10 cellular contexts compared by ENCODE assay signal in the genomic region with DNA sequence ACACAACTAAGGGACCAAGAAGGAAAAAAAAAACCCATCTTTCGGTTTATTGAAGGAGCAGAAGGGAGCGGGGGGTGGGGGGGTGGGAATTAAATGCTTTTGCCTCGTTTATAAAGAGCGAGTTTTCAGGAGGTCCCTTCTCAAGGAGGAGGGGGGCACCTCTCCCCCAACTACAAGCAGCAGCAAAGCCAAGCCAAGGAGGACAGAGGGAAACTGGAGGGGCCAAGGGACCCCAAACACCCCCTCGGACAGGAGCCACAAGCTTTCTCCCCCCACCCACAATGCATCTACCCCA. TPM values are rescaled to one million over a fixed set of nuclear protein-coding genes. Genes with fewer than 3 reads are reported as not detected.
DNase-seq lines count a peak whose midpoint lies in the region; ATAC-seq, FAIRE-seq and TF ChIP-seq lines count a peak whose summit lies in the region.
"Had no signal": no experiment of that assay in that cellular context is flagged by ENCODE, and none has a peak within 500 bp of the region (broad histone marks: within the 10 kb centered on the region; RNA-seq: fewer than 3 reads in every experiment).

No MANE protein-coding gene starts in this region.

- TF ChIP-seq CTCF in HepG2 (CRISPR knock-in tag; IDR thresholded peaks at IDR 0.05), result no peak
- no peak for TF ChIP-seq CTCF in suprapubic skin (IDR thresholded peaks at IDR 0.05)

- H3K27ac ChIP-seq in HepG2 (ENCODE audit: extremely low read length, insufficient read depth, low read length) (no peak overlapping the region), suprapubic skin (no peak overlapping the region)

- CTCF ChIA-PET in activated naive CD4-positive, alpha-beta T cell treated with anti-CD3 and anti-CD28 coated beads for 36 hours (lab: Charles Lee), result interaction anchor here (1.1 to 6.4 kb wide), 5 partner anchors 10 to 61 kb away, joined by 5 to 84 read pairs (median 5); a partner anchor contains a TSS
- CTCF ChIA-PET in HepG2 (lab: Yijun Ruan, JAX; ENCODE audit: low intra/inter-chr PET ratio, low total read pairs), result interaction anchor here (1.2 to 5.3 kb wide), 7 partner anchors 10 to 133 kb away, joined by 4 to 263 read pairs (median 5); a partner anchor contains a TSS

- FAIRE-seq in HepG2 (lab: Jason Lieb, UNC), result no peak
- FAIRE-seq: TTC549 had no signal

- TF ChIP-seq EP300 in HepG2 (IDR thresholded peaks at IDR 0.05; ENCODE audit: low read depth in 2 of 2, low read length in 2 of 2), result no peak
- no peak for TF ChIP-seq EP300 in HepG2 (CRISPR knock-in tag; IDR thresholded peaks at IDR 0.05; ENCODE audit: borderline replicate concordance)
- no peak for TF ChIP-seq EP300 in suprapubic skin (IDR thresholded peaks at IDR 0.05)

- POLR2A ChIA-PET in HepG2 (lab: Yijun Ruan, JAX), result interaction anchor here (10.3 kb wide), 1 partner anchor 15 kb away, joined by 388 read pairs; a partner anchor contains a TSS

- no peaks in the 10 kb centered on the region for H4K20me1 ChIP-seq in HepG2 (ENCODE audit: insufficient read depth, low read length)

- BruUV-seq in HepG2 (replicated peaks; lab: Mats Ljungman, UMichigan), result no TSS peak

- H3K36me3 Mint-ChIP-seq in activated naive CD4-positive, alpha-beta T cell treated with anti-CD3 and anti-CD28 coated beads for 36 hours (ENCODE audit: low read depth), result peaks cover 6% of the 10 kb centered on the region
- H3K36me3 Mint-ChIP-seq in activated T-cell treated with anti-CD3 and anti-CD28 coated beads, Interleukin-2, amount 50 U/mL, for 72 hours (ENCODE audit: insufficient read depth in 2 of 2), result peaks cover 0 to 2% of the 10 kb centered on the region in 2 donors

- peak overlapping the region; percentile 46; the same call in 1 of the 2 replicates for H3K9ac ChIP-seq in HepG2 (ENCODE audit: insufficient read depth, low read depth, low read length)

- H3K27me3 ChIP-seq in HepG2 (ENCODE audit: control insufficient read depth in 1 of 2, insufficient read depth in 2 of 2, low read length in 2 of 2) (no peaks in the 10 kb centered on the region), suprapubic skin (no peaks in the 10 kb centered on the region)

- H3K4me3 ChIP-seq in HepG2 (replicated peaks in 1 of 3; ENCODE audit: insufficient read depth in 1 of 3, low read depth in 2 of 3, low read length in 3 of 3) (peak overlapping the region in 2 of 3 experiments; percentile 24 to 40; a peak in 2 of 6 replicates), suprapubic skin (peak overlapping the region; percentile 42)

- in situ Hi-C loops in HepG2 (cut with HindIII; ENCODE audit: extremely low pct_ligation_motif_present, low pct_unique_long_range_greater_than_20kb), result no loop called here

- TF ChIP-seq RAD21 in HepG2 (CRISPR knock-in tag; IDR thresholded peaks at IDR 0.05), result no peak

- H2AFZ ChIP-seq in HepG2 (ENCODE audit: low read length), result no peak overlapping the region

- H3K27ac Mint-ChIP-seq in activated naive CD4-positive, alpha-beta T cell treated with anti-CD3 and anti-CD28 coated beads for 36 hours, result peak overlapping the region; percentile 39
- peak overlapping the region; percentile 10 for H3K27ac Mint-ChIP-seq in activated T-cell treated with anti-CD3 and anti-CD28 coated beads, Interleukin-2, amount 50 U/mL, for 72 hours

- no peak for ATAC-seq in activated T-cell treated with anti-CD3 and anti-CD28 coated beads, Interleukin-2, amount 50 U/mL, for 72 hours (replicated peaks in 1 of 2)
- ATAC-seq in HepG2 (no peak), Right ventricle myocardium inferior (no peak), HG02678 (IDR thresholded peaks at IDR 0.05; ENCODE audit: unreplicated experiment) (no peak)

- peaks cover 59% of the 10 kb centered on the region for H3K4me1 ChIP-seq in HepG2 (ENCODE audit: insufficient read depth, low read length)
- H3K4me1 ChIP-seq in suprapubic skin, result peaks cover 46% of the 10 kb centered on the region

- peaks cover 32% of the 10 kb centered on the region for H3K4me1 Mint-ChIP-seq in activated naive CD4-positive, alpha-beta T cell treated with anti-CD3 and anti-CD28 coated beads for 36 hours (ENCODE audit: low read depth)
- peaks cover 36% of the 10 kb centered on the region for H3K4me1 Mint-ChIP-seq in activated T-cell treated with anti-CD3 and anti-CD28 coated beads, Interleukin-2, amount 50 U/mL, for 72 hours (ENCODE audit: low read depth)

- H3K27me3 Mint-ChIP-seq in activated naive CD4-positive, alpha-beta T cell treated with anti-CD3 and anti-CD28 coated beads for 36 hours (ENCODE audit: low read depth), result peaks cover 6% of the 10 kb centered on the region
- no peaks in the 10 kb centered on the region for H3K27me3 Mint-ChIP-seq in activated T-cell treated with anti-CD3 and anti-CD28 coated beads, Interleukin-2, amount 50 U/mL, for 72 hours (ENCODE audit: low read depth)

- DNase-seq in activated naive CD4-positive, alpha-beta T cell treated with anti-CD3 and anti-CD28 coated beads for 36 hours, result no peak
- no peak for DNase-seq in activated naive CD4-positive, alpha-beta T cell (lab: John Stamatoyannopoulos, UW)
- no peak for DNase-seq in activated T-cell treated with anti-CD3 and anti-CD28 coated beads, Interleukin-2, amount 50 U/mL, for 72 hours
- DNase-seq in HepG2 (ENCODE audit: low spot score) (no peak), suprapubic skin (ENCODE audit: low spot score in 2 of 2) (no peak), posterior vena cava (ENCODE audit: low spot score) (no peak), Right ventricle myocardium inferior (ENCODE audit: missing footprints) (no peak)

- intact Hi-C loops in activated naive CD4-positive, alpha-beta T cell treated with anti-CD3 and anti-CD28 coated beads for 36 hours (cut with micrococcal nuclease), result loop anchor here (1.0 to 10.0 kb wide), 3 partner anchors 19 to 461 kb away; a partner anchor contains a TSS
- intact Hi-C loops in HepG2 (cut with micrococcal nuclease; ENCODE audit: unreplicated experiment), result loop anchor here (1.0 kb wide), 2 partner anchors 20 to 66 kb away; a partner anchor contains a TSS
- intact Hi-C loops in posterior vena cava (cut with DNase I), result no loop called here
- intact Hi-C loops in Right ventricle myocardium inferior (cut with DNase I), result no loop called here

- H3K9me3 Mint-ChIP-seq in activated naive CD4-positive, alpha-beta T cell treated with anti-CD3 and anti-CD28 coated beads for 36 hours, result no peaks in the 10 kb centered on the region
- no peaks in the 10 kb centered on the region for H3K9me3 Mint-ChIP-seq in activated T-cell treated with anti-CD3 and anti-CD28 coated beads, Interleukin-2, amount 50 U/mL, for 72 hours

- H3K9me3 ChIP-seq in HepG2 (ENCODE audit: low read length), result no peaks in the 10 kb centered on the region
- no peaks in the 10 kb centered on the region for H3K9me3 ChIP-seq in suprapubic skin

- H3K36me3 ChIP-seq in HepG2 (replicated peaks in 1 of 2; ENCODE audit: control insufficient read depth in 1 of 2, insufficient read depth in 2 of 2, low read length in 2 of 2) (no peaks in the 10 kb centered on the region), suprapubic skin (no peaks in the 10 kb centered on the region)

- H3K4me2 ChIP-seq in HepG2 (ENCODE audit: low read depth, low read length), result peak overlapping the region; percentile 84

- TF ChIP-seq POLR2A in HepG2 (IDR thresholded peaks at IDR 0.05; ENCODE audit: insufficient read depth in 1 of 2, low read depth in 2 of 2, low read length in 2 of 2), result no peak
- TF ChIP-seq POLR2A in suprapubic skin (IDR thresholded peaks at IDR 0.05), result no peak

- peak overlapping the region; percentile 66 for H3K4me3 Mint-ChIP-seq in activated naive CD4-positive, alpha-beta T cell treated with anti-CD3 and anti-CD28 coated beads for 36 hours
- H3K4me3 Mint-ChIP-seq in activated T-cell treated with anti-CD3 and anti-CD28 coated beads, Interleukin-2, amount 50 U/mL, for 72 hours, result peak overlapping the region; percentile 84 to 89

- peaks cover 15% of the 10 kb centered on the region for H3K79me2 ChIP-seq in HepG2 (ENCODE audit: insufficient read depth, low read length)

- WGBS in HepG2 (ENCODE audit: low lambda C conversion rate), result 19% methylated on average over 5 of the region's 5 CpGs
- 29% methylated on average over 5 of the region's 5 CpGs for WGBS in suprapubic skin

RNA-seq across cellular contexts. Expression of a gene that starts 2.4 kb away (rescaled TPM):
- 10 to 100 TPM; 11.4 TPM for total RNA-seq in activated naive CD4-positive, alpha-beta T cell treated with anti-CD3 and anti-CD28 coated beads for 36 hours
- 10 to 100 TPM; 16.3 to 19.9 TPM for total RNA-seq in activated T-cell treated with anti-CD3 and anti-CD28 coated beads, Interleukin-2, amount 50 U/mL, for 72 hours
- total RNA-seq in HepG2 (2016; rRNA removed; fragmentation: Illumina TruSeq; extraction: Trizol) (9.7 and 14.3 TPM in 2 replicates), suprapubic skin (10 to 100 TPM; 24.7 to 36.9 (median 30.7) TPM), posterior vena cava (10 to 100 TPM; 14.3 to 14.5 TPM), Right ventricle myocardium inferior (19.9 TPM)
- total RNA-seq in HepG2 (2016; cell fraction: cytosol; rRNA removed; fragmentation: Illumina TruSeq; extraction: Trizol; ENCODE audit: low read depth), result 2.8 and 3.4 TPM in 2 replicates
- 10.5 and 13.6 TPM in 2 replicates for total RNA-seq in HepG2 (2016; cell fraction: insoluble cytoplasmic fraction; rRNA removed; fragmentation: Illumina TruSeq; extraction: Trizol)
- total RNA-seq in HepG2 (2016; cell fraction: membrane; rRNA removed; fragmentation: Illumina TruSeq; extraction: Trizol), result 8.1 and 9.5 TPM in 2 replicates
- total RNA-seq in HepG2 (2016; cell fraction: nucleus; rRNA removed; fragmentation: Illumina TruSeq; extraction: Trizol), result 5.7 and 6.8 TPM in 2 replicates
- 4.3 and 6.1 TPM in 2 replicates for polyA plus RNA-seq in HepG2 (2011; rRNA removed)
- 4.2 and 8.1 TPM in 2 replicates for polyA plus RNA-seq in HepG2 (2011; cell fraction: cytosol; rRNA removed)
- polyA plus RNA-seq in HepG2 (2011; cell fraction: nucleus; rRNA removed), result 6.3 and 6.9 TPM in 2 replicates
- 6.9 and 7.1 TPM in 2 replicates for polyA plus RNA-seq in HepG2 (2012)
- polyA plus RNA-seq in HepG2 (2016; cell fraction: cytosol; fragmentation: Illumina TruSeq; extraction: Trizol; ENCODE audit: low read depth), result 2.7 TPM in 2 replicates
- polyA plus RNA-seq in HepG2 (2016; cell fraction: insoluble cytoplasmic fraction; fragmentation: Illumina TruSeq; extraction: Trizol; ENCODE audit: low read depth), result 13.7 and 14.2 TPM in 2 replicates
- polyA plus RNA-seq in HepG2 (2016; cell fraction: membrane; fragmentation: Illumina TruSeq; extraction: Trizol; ENCODE audit: low read depth), result 5.9 and 6.5 TPM in 2 replicates
- polyA plus RNA-seq in HepG2 (2016; cell fraction: nucleus; fragmentation: Illumina TruSeq; extraction: Trizol; ENCODE audit: insufficient read depth, low read depth), result 10.3 and 12.1 TPM in 2 replicates
- 9.0 and 16.6 TPM in 2 replicates for polyA minus RNA-seq in HepG2 (2011; rRNA and poly(A)+ RNA removed; ENCODE audit: low replicate concordance)
- 10.0 and 10.9 TPM in 2 replicates for polyA minus RNA-seq in HepG2 (2011; cell fraction: cytosol; rRNA and poly(A)+ RNA removed)
- 5.2 and 7.0 TPM in 2 replicates for polyA minus RNA-seq in HepG2 (2011; cell fraction: nucleus; rRNA and poly(A)+ RNA removed)

RNA-seq across cellular contexts. Expression of a gene that starts 18.9 kb away (rescaled TPM):
- 1 to 10 TPM; 4.5 to 4.8 TPM for total RNA-seq in activated naive CD4-positive, alpha-beta T cell treated with anti-CD3 and anti-CD28 coated beads for 36 hours
- total RNA-seq in activated T-cell treated with anti-CD3 and anti-CD28 coated beads, Interleukin-2, amount 50 U/mL, for 72 hours, result 10 to 100 TPM in 1 of 2 donors, 1 to 10 TPM in 1; 9.2 to 10.9 TPM
- total RNA-seq in HepG2 (2016; rRNA removed; fragmentation: Illumina TruSeq; extraction: Trizol), result 2.7 TPM in 2 replicates
- 4.3 and 5.1 TPM in 2 replicates for total RNA-seq in HepG2 (2016; cell fraction: cytosol; rRNA removed; fragmentation: Illumina TruSeq; extraction: Trizol; ENCODE audit: low read depth)
- total RNA-seq in HepG2 (2016; cell fraction: insoluble cytoplasmic fraction; rRNA removed; fragmentation: Illumina TruSeq; extraction: Trizol), result 1.9 and 2.9 TPM in 2 replicates
- 9.0 and 9.5 TPM in 2 replicates for total RNA-seq in HepG2 (2016; cell fraction: membrane; rRNA removed; fragmentation: Illumina TruSeq; extraction: Trizol)
- 2.3 and 2.8 TPM in 2 replicates for total RNA-seq in HepG2 (2016; cell fraction: nucleus; rRNA removed; fragmentation: Illumina TruSeq; extraction: Trizol)
- 2.2 and 2.3 TPM in 2 replicates for polyA plus RNA-seq in HepG2 (2011; rRNA removed)
- 1.5 and 1.6 TPM in 2 replicates for polyA plus RNA-seq in HepG2 (2011; cell fraction: cytosol; rRNA removed)
- 5.0 and 5.9 TPM in 2 replicates for polyA plus RNA-seq in HepG2 (2011; cell fraction: nucleus; rRNA removed)
- 5.1 and 6.0 TPM in 2 replicates for polyA plus RNA-seq in HepG2 (2012)
- 21.8 and 22.7 TPM in 2 replicates for polyA plus RNA-seq in HepG2 (2016; cell fraction: cytosol; fragmentation: Illumina TruSeq; extraction: Trizol; ENCODE audit: low read depth)
- polyA plus RNA-seq in HepG2 (2016; cell fraction: insoluble cytoplasmic fraction; fragmentation: Illumina TruSeq; extraction: Trizol; ENCODE audit: low read depth), result 6.5 and 9.2 TPM in 2 replicates
- polyA plus RNA-seq in HepG2 (2016; cell fraction: membrane; fragmentation: Illumina TruSeq; extraction: Trizol; ENCODE audit: low read depth), result 27.3 and 32.0 TPM in 2 replicates
- polyA plus RNA-seq in HepG2 (2016; cell fraction: nucleus; fragmentation: Illumina TruSeq; extraction: Trizol; ENCODE audit: insufficient read depth, low read depth), result 16.7 and 17.0 TPM in 2 replicates
- polyA minus RNA-seq in HepG2 (2011; rRNA and poly(A)+ RNA removed; ENCODE audit: low replicate concordance), result 0.23 and 1.9 TPM in 2 replicates
- polyA minus RNA-seq in HepG2 (2011; cell fraction: cytosol; rRNA and poly(A)+ RNA removed), result 2.7 and 2.8 TPM in 2 replicates
- 2.4 TPM in 2 replicates for polyA minus RNA-seq in HepG2 (2011; cell fraction: nucleus; rRNA and poly(A)+ RNA removed)
- 1 to 10 TPM; 4.4 to 9.4 (median 6.5) TPM for total RNA-seq in suprapubic skin
- total RNA-seq in posterior vena cava, result 1 to 10 TPM; 4.3 to 6.1 TPM
- 16.0 TPM for total RNA-seq in Right ventricle myocardium inferior

RNA-seq across cellular contexts. Expression of a gene that starts 19.4 kb away (rescaled TPM):
- under 1 TPM in 1 of 2 experiments, not detected in 1; 0.20 TPM for total RNA-seq in activated naive CD4-positive, alpha-beta T cell treated with anti-CD3 and anti-CD28 coated beads for 36 hours
- total RNA-seq in activated T-cell treated with anti-CD3 and anti-CD28 coated beads, Interleukin-2, amount 50 U/mL, for 72 hours, result 1 to 10 TPM in 1 of 2 donors, under 1 TPM in 1; 0.88 to 1.6 TPM
- total RNA-seq in HepG2 (2016; rRNA removed; fragmentation: Illumina TruSeq; extraction: Trizol) (27.6 and 29.8 TPM in 2 replicates), suprapubic skin (under 1 TPM in 1 of 4 donors, not detected in 3; 0.30 TPM), posterior vena cava (not detected), Right ventricle myocardium inferior (not detected)
- 18.2 and 19.5 TPM in 2 replicates for total RNA-seq in HepG2 (2016; cell fraction: cytosol; rRNA removed; fragmentation: Illumina TruSeq; extraction: Trizol; ENCODE audit: low read depth)
- total RNA-seq in HepG2 (2016; cell fraction: insoluble cytoplasmic fraction; rRNA removed; fragmentation: Illumina TruSeq; extraction: Trizol), result 27.8 and 29.1 TPM in 2 replicates
- total RNA-seq in HepG2 (2016; cell fraction: membrane; rRNA removed; fragmentation: Illumina TruSeq; extraction: Trizol), result 34.4 and 34.7 TPM in 2 replicates
- total RNA-seq in HepG2 (2016; cell fraction: nucleus; rRNA removed; fragmentation: Illumina TruSeq; extraction: Trizol), result 12.7 and 14.6 TPM in 2 replicates
- 47.6 and 61.6 TPM in 2 replicates for polyA plus RNA-seq in HepG2 (2011; rRNA removed)
- polyA plus RNA-seq in HepG2 (2011; cell fraction: cytosol; rRNA removed), result 51.9 and 75.3 TPM in 2 replicates
- polyA plus RNA-seq in HepG2 (2011; cell fraction: nucleus; rRNA removed), result 17.5 and 27.3 TPM in 2 replicates
- 16.1 and 27.5 TPM in 2 replicates for polyA plus RNA-seq in HepG2 (2012)
- polyA plus RNA-seq in HepG2 (2016; cell fraction: cytosol; fragmentation: Illumina TruSeq; extraction: Trizol; ENCODE audit: low read depth), result 12.4 and 15.4 TPM in 2 replicates
- polyA plus RNA-seq in HepG2 (2016; cell fraction: insoluble cytoplasmic fraction; fragmentation: Illumina TruSeq; extraction: Trizol; ENCODE audit: low read depth), result 32.3 and 32.7 TPM in 2 replicates
- 19.9 and 23.8 TPM in 2 replicates for polyA plus RNA-seq in HepG2 (2016; cell fraction: membrane; fragmentation: Illumina TruSeq; extraction: Trizol; ENCODE audit: low read depth)
- polyA plus RNA-seq in HepG2 (2016; cell fraction: nucleus; fragmentation: Illumina TruSeq; extraction: Trizol; ENCODE audit: insufficient read depth, low read depth), result 23.8 and 24.4 TPM in 2 replicates
- polyA minus RNA-seq in HepG2 (2011; rRNA and poly(A)+ RNA removed; ENCODE audit: low replicate concordance), result 0.42 and 103 TPM in 2 replicates
- 27.8 and 30.5 TPM in 2 replicates for polyA minus RNA-seq in HepG2 (2011; cell fraction: cytosol; rRNA and poly(A)+ RNA removed)
- polyA minus RNA-seq in HepG2 (2011; cell fraction: nucleus; rRNA and poly(A)+ RNA removed), result 7.2 and 12.8 TPM in 2 replicates
- polyA plus RNA-seq: BJ had no signal

RNA-seq across cellular contexts. Expression of a gene that starts 20.6 kb away (rescaled TPM):
- 10 to 100 TPM; 96.9 to 97.4 TPM for total RNA-seq in activated naive CD4-positive, alpha-beta T cell treated with anti-CD3 and anti-CD28 coated beads for 36 hours
- 100 to 1,000 TPM in 1 of 2 donors, 10 to 100 TPM in 1; 95.5 to 112 TPM for total RNA-seq in activated T-cell treated with anti-CD3 and anti-CD28 coated beads, Interleukin-2, amount 50 U/mL, for 72 hours
- total RNA-seq in HepG2 (2016; rRNA removed; fragmentation: Illumina TruSeq; extraction: Trizol) (19.9 and 21.9 TPM in 2 replicates), suprapubic skin (10 to 100 TPM; 32.8 to 76.3 (median 44.1) TPM), posterior vena cava (10 to 100 TPM; 41.2 to 44.6 TPM), Right ventricle myocardium inferior (29.9 TPM)
- total RNA-seq in HepG2 (2016; cell fraction: cytosol; rRNA removed; fragmentation: Illumina TruSeq; extraction: Trizol; ENCODE audit: low read depth), result 9.2 and 10.2 TPM in 2 replicates
- 17.2 and 21.4 TPM in 2 replicates for total RNA-seq in HepG2 (2016; cell fraction: insoluble cytoplasmic fraction; rRNA removed; fragmentation: Illumina TruSeq; extraction: Trizol)
- 13.2 and 15.6 TPM in 2 replicates for total RNA-seq in HepG2 (2016; cell fraction: membrane; rRNA removed; fragmentation: Illumina TruSeq; extraction: Trizol)
- 25.6 and 28.5 TPM in 2 replicates for total RNA-seq in HepG2 (2016; cell fraction: nucleus; rRNA removed; fragmentation: Illumina TruSeq; extraction: Trizol)
- 55.7 and 67.8 TPM in 2 replicates for polyA plus RNA-seq in HepG2 (2011; rRNA removed)
- 29.9 and 41.2 TPM in 2 replicates for polyA plus RNA-seq in HepG2 (2011; cell fraction: cytosol; rRNA removed)
- polyA plus RNA-seq in HepG2 (2011; cell fraction: nucleus; rRNA removed), result 174 and 217 TPM in 2 replicates
- polyA plus RNA-seq in HepG2 (2012), result 38.1 and 46.9 TPM in 2 replicates
- 5.0 and 6.1 TPM in 2 replicates for polyA plus RNA-seq in HepG2 (2016; cell fraction: cytosol; fragmentation: Illumina TruSeq; extraction: Trizol; ENCODE audit: low read depth)
- polyA plus RNA-seq in HepG2 (2016; cell fraction: insoluble cytoplasmic fraction; fragmentation: Illumina TruSeq; extraction: Trizol; ENCODE audit: low read depth), result 26.5 and 39.8 TPM in 2 replicates
- polyA plus RNA-seq in HepG2 (2016; cell fraction: membrane; fragmentation: Illumina TruSeq; extraction: Trizol; ENCODE audit: low read depth), result 10.4 and 10.6 TPM in 2 replicates
- 86.7 and 87.3 TPM in 2 replicates for polyA plus RNA-seq in HepG2 (2016; cell fraction: nucleus; fragmentation: Illumina TruSeq; extraction: Trizol; ENCODE audit: insufficient read depth, low read depth)
- 90.3 and 124 TPM in 2 replicates for polyA minus RNA-seq in HepG2 (2011; rRNA and poly(A)+ RNA removed; ENCODE audit: low replicate concordance)
- polyA minus RNA-seq in HepG2 (2011; cell fraction: cytosol; rRNA and poly(A)+ RNA removed), result 40.3 and 51.8 TPM in 2 replicates
- 40.8 and 43.1 TPM in 2 replicates for polyA minus RNA-seq in HepG2 (2011; cell fraction: nucleus; rRNA and poly(A)+ RNA removed)

RNA-seq across cellular contexts. Expression of a gene that starts 31.0 kb away (rescaled TPM):
- total RNA-seq in activated naive CD4-positive, alpha-beta T cell treated with anti-CD3 and anti-CD28 coated beads for 36 hours, result not detected
- total RNA-seq in activated T-cell treated with anti-CD3 and anti-CD28 coated beads, Interleukin-2, amount 50 U/mL, for 72 hours, result not detected
- total RNA-seq in HepG2 (2016; rRNA removed; fragmentation: Illumina TruSeq; extraction: Trizol), result not detected in 2 replicates
- not detected in 2 replicates for total RNA-seq in HepG2 (2016; cell fraction: cytosol; rRNA removed; fragmentation: Illumina TruSeq; extraction: Trizol; ENCODE audit: low read depth)
- not detected in 2 replicates for total RNA-seq in HepG2 (2016; cell fraction: insoluble cytoplasmic fraction; rRNA removed; fragmentation: Illumina TruSeq; extraction: Trizol)
- total RNA-seq in HepG2 (2016; cell fraction: membrane; rRNA removed; fragmentation: Illumina TruSeq; extraction: Trizol), result not detected in 2 replicates
- total RNA-seq in HepG2 (2016; cell fraction: nucleus; rRNA removed; fragmentation: Illumina TruSeq; extraction: Trizol), result not detected in 2 replicates
- not detected in 2 replicates for polyA plus RNA-seq in HepG2 (2011; rRNA removed)
- not detected in 2 replicates for polyA plus RNA-seq in HepG2 (2011; cell fraction: cytosol; rRNA removed)
- 0.07 TPM in 1 of 2 replicates, not detected in the other for polyA plus RNA-seq in HepG2 (2011; cell fraction: nucleus; rRNA removed)
- polyA plus RNA-seq in HepG2 (2012), result not detected in 2 replicates
- not detected in 2 replicates for polyA plus RNA-seq in HepG2 (2016; cell fraction: cytosol; fragmentation: Illumina TruSeq; extraction: Trizol; ENCODE audit: low read depth)
- polyA plus RNA-seq in HepG2 (2016; cell fraction: insoluble cytoplasmic fraction; fragmentation: Illumina TruSeq; extraction: Trizol; ENCODE audit: low read depth), result not detected in 2 replicates
- polyA plus RNA-seq in HepG2 (2016; cell fraction: membrane; fragmentation: Illumina TruSeq; extraction: Trizol; ENCODE audit: low read depth), result not detected in 2 replicates
- polyA plus RNA-seq in HepG2 (2016; cell fraction: nucleus; fragmentation: Illumina TruSeq; extraction: Trizol; ENCODE audit: insufficient read depth, low read depth), result not detected in 2 replicates
- not detected in 2 replicates for polyA minus RNA-seq in HepG2 (2011; rRNA and poly(A)+ RNA removed; ENCODE audit: low replicate concordance)
- polyA minus RNA-seq in HepG2 (2011; cell fraction: cytosol; rRNA and poly(A)+ RNA removed), result not detected in 2 replicates
- polyA minus RNA-seq in HepG2 (2011; cell fraction: nucleus; rRNA and poly(A)+ RNA removed), result not detected in 2 replicates
- not detected for total RNA-seq in suprapubic skin
- total RNA-seq in posterior vena cava, result not detected
- not detected for total RNA-seq in Right ventricle myocardium inferior
- polyA plus RNA-seq: BJ had no signal

Comparison
In these comparisons a context has a peak if more than half of its experiments do, and no peak if none do; other contexts are left out.
1. RNA of a gene that starts 19.4 kb away (total RNA-seq): 12.7 to 34.7 TPM in HepG2; 0.88 to 1.6 TPM in activated T-cell treated with anti-CD3 and anti-CD28 coated beads, Interleukin-2, amount 50 U/mL, for 72 hours, 0.20 TPM in activated naive CD4-positive, alpha-beta T cell treated with anti-CD3 and anti-CD28 coated beads for 36 hours, 0.30 TPM in suprapubic skin, not detected in posterior vena cava and not detected in Right ventricle myocardium inferior (single experiment); every median in the first group is over 4 times any median in the second.
2. intact Hi-C loops: an anchor here in activated naive CD4-positive, alpha-beta T cell treated with anti-CD3 and anti-CD28 coated beads for 36 hours (1.0 to 10.0 kb wide) and HepG2 (1.0 kb wide); none called in posterior vena cava and Right ventricle myocardium inferior.